In genomic region chr3:12812812-12813211, GRCh38 we compare ENCODE assay signal across 24 cellular contexts. TPM values are rescaled to one million over a fixed set of nuclear protein-coding genes. Genes with fewer than 3 reads are reported as not detected.
"Had no signal": no experiment of that assay in that cellular context is flagged by ENCODE, and none has a peak within 500 bp of the region (broad histone marks: within the 10 kb centered on the region; RNA-seq: fewer than 3 reads in every experiment).

No MANE protein-coding gene starts in this region.

- FAIRE-seq: HepG2, RCC 7860 had no signal

- H3K27me3 ChIP-seq: MG63, SJSA1 had no signal

- H3K9me3 ChIP-seq: MG63, SJSA1 had no signal

- ATAC-seq: HepG2 had no signal

- DNase-seq: IMR-90, Karpas-422, KG1, MG63, NCI-H1092, NCI-H1105 treated with DMSO at 0.1 percent for 48 hours, NCI-H1417 treated with DMSO at 0.1 percent for 48 hours, NCI-H146, NCI-H1694 treated with DMSO at 0.1 percent for 48 hours, NCI-H1930, NCI-H2081, NCI-H2107, NCI-H2227 treated with DMSO at 0.1 percent for 48 hours, NCI-H524 treated with DMSO at 0.1 percent for 48 hours, NCI-H69, NCI-H774, Right ventricle myocardium superior, RPMI8226, SIG-M5 had no signal

- H3K36me3 ChIP-seq: MG63, SJSA1 had no signal

- H3K4me3 ChIP-seq: MG63, SJSA1, SK-N-MC had no signal

- H3K27ac ChIP-seq: SJSA1, SK-N-MC had no signal

RNA-seq across cellular contexts. Expression of gene CAND2, which starts 16.3 kb away (rescaled TPM):
- total RNA-seq: HepG2 had no signal

RNA-seq across cellular contexts. Expression of gene TMEM40, which starts 53.8 kb away (rescaled TPM):
- total RNA-seq: HepG2, HT1080, IMR-90, SJSA1 had no signal
